ENCODE assay signal across 1 cellular context in the genomic region with DNA sequence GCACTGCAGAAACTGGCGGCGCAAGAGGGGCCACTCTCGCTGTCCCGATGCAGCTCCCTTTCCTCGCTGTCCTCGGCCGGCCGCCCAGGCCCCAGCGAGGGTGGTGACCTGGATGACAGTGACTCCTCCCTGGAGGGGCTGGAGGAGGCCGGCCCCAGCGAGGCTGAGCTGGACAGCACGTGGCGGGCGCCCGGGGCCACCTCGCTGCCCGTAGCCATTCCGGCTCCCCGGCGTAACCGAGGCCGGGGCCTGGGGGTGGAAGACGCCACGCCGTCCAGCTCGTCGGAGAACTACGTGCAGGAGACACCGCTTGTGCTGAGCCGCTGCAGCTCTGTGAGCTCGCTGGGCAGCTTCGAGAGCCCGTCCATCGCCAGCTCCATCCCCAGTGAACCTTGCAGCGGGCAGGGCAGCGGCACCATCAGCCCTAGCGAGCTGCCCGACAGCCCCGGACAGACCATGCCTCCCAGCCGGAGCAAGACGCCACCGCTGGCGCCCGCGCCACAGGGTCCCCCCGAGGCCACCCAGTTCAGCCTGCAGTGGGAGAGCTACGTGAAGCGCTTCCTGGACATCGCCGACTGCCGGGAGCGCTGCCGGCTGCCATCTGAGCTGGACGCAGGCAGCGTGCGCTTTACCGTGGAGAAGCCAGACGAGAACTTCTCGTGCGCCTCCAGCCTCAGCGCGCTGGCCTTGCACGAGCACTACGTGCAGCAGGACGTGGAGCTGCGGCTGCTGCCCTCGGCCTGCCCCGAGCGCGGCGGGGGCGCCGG.
TF ChIP-seq lines count a peak whose summit lies in the region.

No MANE protein-coding gene starts in this region.

TF ChIP-seq in endothelial cell of umbilical vein, 7 proteins besides CTCF, POLR2A, EP300 and RAD21:
- TF ChIP-seq EZH2 (IDR thresholded peaks at IDR 0.05; ENCODE audit: borderline replicate concordance, low read depth, low read length, severe bottlenecking) (peak; percentile 69), GATA2 (IDR thresholded peaks at IDR 0.05; ENCODE audit: insufficient read depth, insufficient read length, low read depth, low read length) (no peak), MAX (IDR thresholded peaks at IDR 0.05; ENCODE audit: insufficient read depth, insufficient read length) (no peak)
